In the genomic region with DNA sequence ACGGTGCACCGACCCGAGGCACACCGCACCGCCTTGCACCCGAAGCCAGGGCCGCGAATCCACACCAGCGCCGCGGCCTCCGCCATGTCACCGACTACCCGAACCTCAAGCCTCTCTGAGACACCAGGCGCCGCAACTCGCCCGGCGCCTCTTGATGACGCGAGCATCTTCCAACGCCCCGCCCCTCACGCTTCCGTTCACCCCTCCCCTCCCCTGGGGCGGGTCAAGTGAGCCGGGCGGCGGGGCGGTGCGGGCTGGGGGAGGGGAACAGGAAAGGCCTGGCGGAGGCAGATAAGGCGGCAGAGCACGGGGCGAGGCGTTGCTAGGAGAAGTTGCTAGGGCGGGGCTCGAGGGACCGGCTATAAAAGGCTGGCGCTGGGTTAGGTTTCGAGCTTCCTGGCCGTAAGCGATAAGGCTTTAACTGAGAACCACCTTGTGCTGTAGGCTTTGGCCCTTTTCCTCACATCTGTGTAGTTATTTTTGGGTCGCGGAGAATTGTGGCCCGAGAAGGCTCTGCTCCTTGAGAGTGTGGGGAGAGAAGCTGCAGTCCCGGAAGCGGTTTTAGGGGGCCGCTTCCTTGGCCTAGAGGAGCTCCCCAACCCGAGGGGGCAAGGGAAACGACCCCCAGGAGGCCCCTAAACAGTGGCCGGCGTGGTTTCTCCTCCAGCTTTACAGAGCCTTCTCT, we compare ENCODE assay signal across 1 cellular context.
TF ChIP-seq lines count a peak whose summit lies in the region.

A gene (minus strand): TSS at position 117 of the 685 bp plus-strand sequence. CDS start 31 bp downstream, at position 86.

TF ChIP-seq in K562, 482 proteins besides CTCF, POLR2A, EP300 and RAD21 (continued from another document and continues in another):
- TF ChIP-seq ETV5 (CRISPR knock-in tag; IDR thresholded peaks at IDR 0.05; ENCODE audit: low read depth) (peak; percentile 96), RBM14 (IDR thresholded peaks at IDR 0.05; ENCODE audit: borderline replicate concordance, insufficient read depth, low read depth, low read length) (no peak), SRSF9 (IDR thresholded peaks at IDR 0.05; ENCODE audit: borderline replicate concordance, low read depth, low read length) (no peak), SREBF2 (CRISPR knock-in tag; IDR thresholded peaks at IDR 0.05) (peak; percentile 72; the same call in 1 of the 2 replicates), ZNF224 (CRISPR knock-in tag; IDR thresholded peaks at IDR 0.05) (no peak), ZNF253 (CRISPR knock-in tag; conservative IDR thresholded peaks at IDR 0.05) (no peak), C11orf30 (IDR thresholded peaks at IDR 0.05; ENCODE audit: low read depth) (peak; percentile 96), ZNF143 (CRISPR knock-in tag; IDR thresholded peaks at IDR 0.05) (peak; percentile 53; the same call in 1 of the 2 replicates), TEAD4 (IDR thresholded peaks at IDR 0.05; ENCODE audit: low read length) (peak; percentile 95), TEAD4 (CRISPR knock-in tag; IDR thresholded peaks at IDR 0.05; ENCODE audit: borderline replicate concordance) (peak; percentile 8; the same call in 1 of the 2 replicates), CHD2 (IDR thresholded peaks at IDR 0.05; ENCODE audit: low read depth, low read length) (peak; percentile 77), SIX5 (IDR thresholded peaks at IDR 0.05; ENCODE audit: borderline replicate concordance in 1 of 2, insufficient read depth in 1 of 2, low read depth in 1 of 2, low read length in 2 of 2) (no peak), ZBTB1 (CRISPR knock-in tag; IDR thresholded peaks at IDR 0.05; ENCODE audit: borderline replicate concordance, low read depth) (no peak; the same call in 1 of the 2 replicates), TCFL5 (CRISPR knock-in tag; conservative IDR thresholded peaks at IDR 0.05) (peak; percentile 68; the same call in 1 of the 2 replicates), NUFIP1 (IDR thresholded peaks at IDR 0.05; ENCODE audit: partially characterized antibody) (no peak), ZNF12 (CRISPR knock-in tag; IDR thresholded peaks at IDR 0.05) (peak; percentile 22; the same call in 1 of the 2 replicates), SMARCA5 (IDR thresholded peaks at IDR 0.05) (no peak), ZEB2 (IDR thresholded peaks at IDR 0.05) (no peak; the same call in none of the 2 replicates), RAD51 (IDR thresholded peaks at IDR 0.05; ENCODE audit: borderline replicate concordance, low read depth) (peak; percentile 52; the same call in 1 of the 2 replicates), FUS (optimal IDR thresholded peaks at IDR 0.05; ENCODE audit: low read depth, low read length) (no peak), ZC3H11A (IDR thresholded peaks at IDR 0.05; ENCODE audit: low read depth, low read length) (0 out of 2 replicates have a peak, but pooled peaks have one; percentile 44), ZNF785 (CRISPR knock-in tag; IDR thresholded peaks at IDR 0.05) (no peak), U2AF1 (optimal IDR thresholded peaks at IDR 0.05; ENCODE audit: low read depth, low read length) (no peak), KAT7 (CRISPR knock-in tag; IDR thresholded peaks at IDR 0.05; ENCODE audit: borderline replicate concordance) (0 out of 2 replicates have a peak, but pooled peaks have one; percentile 77), RBM25 (IDR thresholded peaks at IDR 0.05; ENCODE audit: low read depth, low read length, severe bottlenecking) (no peak), NR1H2 (CRISPR knock-in tag; IDR thresholded peaks at IDR 0.05) (no peak), CBFB (CRISPR knock-in tag; IDR thresholded peaks at IDR 0.05) (peak; percentile 28; the same call in 1 of the 2 replicates), ZNF384 (IDR thresholded peaks at IDR 0.05; ENCODE audit: low read depth, low read length) (no peak), ESRRA (IDR thresholded peaks at IDR 0.05; ENCODE audit: borderline replicate concordance, low read depth) (peak; percentile 61), CEBPB (tag; IDR thresholded peaks at IDR 0.05) (no peak), ZNF445 (CRISPR knock-in tag; IDR thresholded peaks at IDR 0.05; ENCODE audit: low read depth) (0 out of 2 replicates have a peak, but pooled peaks have one; percentile 40), GABPB2 (CRISPR knock-in tag; conservative IDR thresholded peaks at IDR 0.05) (no peak), PHB2 (IDR thresholded peaks at IDR 0.05; ENCODE audit: low read depth) (peak; percentile 98), NFRKB (IDR thresholded peaks at IDR 0.05; ENCODE audit: low read depth) (peak; percentile 62; the same call in 1 of the 2 replicates), NR4A1 (CRISPR knock-in tag; IDR thresholded peaks at IDR 0.05) (0 out of 2 replicates have a peak, but pooled peaks have one; percentile 28), NR4A1 (tag; IDR thresholded peaks at IDR 0.05) (peak; percentile 85), FOXK2 (conservative IDR thresholded peaks at IDR 0.05 in 1 of 2, IDR thresholded peaks at IDR 0.05 in 1 of 2; ENCODE audit: low read depth in 2 of 2) (peak; percentile 81 to 90), ETV1 (tag; conservative IDR thresholded peaks at IDR 0.05; ENCODE audit: low read depth) (peak; percentile 95)
- TF ChIP-seq, protein P1, sequence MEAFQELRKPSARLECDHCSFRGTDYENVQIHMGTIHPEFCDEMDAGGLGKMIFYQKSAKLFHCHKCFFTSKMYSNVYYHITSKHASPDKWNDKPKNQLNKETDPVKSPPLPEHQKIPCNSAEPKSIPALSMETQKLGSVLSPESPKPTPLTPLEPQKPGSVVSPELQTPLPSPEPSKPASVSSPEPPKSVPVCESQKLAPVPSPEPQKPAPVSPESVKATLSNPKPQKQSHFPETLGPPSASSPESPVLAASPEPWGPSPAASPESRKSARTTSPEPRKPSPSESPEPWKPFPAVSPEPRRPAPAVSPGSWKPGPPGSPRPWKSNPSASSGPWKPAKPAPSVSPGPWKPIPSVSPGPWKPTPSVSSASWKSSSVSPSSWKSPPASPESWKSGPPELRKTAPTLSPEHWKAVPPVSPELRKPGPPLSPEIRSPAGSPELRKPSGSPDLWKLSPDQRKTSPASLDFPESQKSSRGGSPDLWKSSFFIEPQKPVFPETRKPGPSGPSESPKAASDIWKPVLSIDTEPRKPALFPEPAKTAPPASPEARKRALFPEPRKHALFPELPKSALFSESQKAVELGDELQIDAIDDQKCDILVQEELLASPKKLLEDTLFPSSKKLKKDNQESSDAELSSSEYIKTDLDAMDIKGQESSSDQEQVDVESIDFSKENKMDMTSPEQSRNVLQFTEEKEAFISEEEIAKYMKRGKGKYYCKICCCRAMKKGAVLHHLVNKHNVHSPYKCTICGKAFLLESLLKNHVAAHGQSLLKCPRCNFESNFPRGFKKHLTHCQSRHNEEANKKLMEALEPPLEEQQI (IDR thresholded peaks at IDR 0.05): peak; percentile 94; the same call in 1 of the 2 replicates
- TF ChIP-seq, protein P2, sequence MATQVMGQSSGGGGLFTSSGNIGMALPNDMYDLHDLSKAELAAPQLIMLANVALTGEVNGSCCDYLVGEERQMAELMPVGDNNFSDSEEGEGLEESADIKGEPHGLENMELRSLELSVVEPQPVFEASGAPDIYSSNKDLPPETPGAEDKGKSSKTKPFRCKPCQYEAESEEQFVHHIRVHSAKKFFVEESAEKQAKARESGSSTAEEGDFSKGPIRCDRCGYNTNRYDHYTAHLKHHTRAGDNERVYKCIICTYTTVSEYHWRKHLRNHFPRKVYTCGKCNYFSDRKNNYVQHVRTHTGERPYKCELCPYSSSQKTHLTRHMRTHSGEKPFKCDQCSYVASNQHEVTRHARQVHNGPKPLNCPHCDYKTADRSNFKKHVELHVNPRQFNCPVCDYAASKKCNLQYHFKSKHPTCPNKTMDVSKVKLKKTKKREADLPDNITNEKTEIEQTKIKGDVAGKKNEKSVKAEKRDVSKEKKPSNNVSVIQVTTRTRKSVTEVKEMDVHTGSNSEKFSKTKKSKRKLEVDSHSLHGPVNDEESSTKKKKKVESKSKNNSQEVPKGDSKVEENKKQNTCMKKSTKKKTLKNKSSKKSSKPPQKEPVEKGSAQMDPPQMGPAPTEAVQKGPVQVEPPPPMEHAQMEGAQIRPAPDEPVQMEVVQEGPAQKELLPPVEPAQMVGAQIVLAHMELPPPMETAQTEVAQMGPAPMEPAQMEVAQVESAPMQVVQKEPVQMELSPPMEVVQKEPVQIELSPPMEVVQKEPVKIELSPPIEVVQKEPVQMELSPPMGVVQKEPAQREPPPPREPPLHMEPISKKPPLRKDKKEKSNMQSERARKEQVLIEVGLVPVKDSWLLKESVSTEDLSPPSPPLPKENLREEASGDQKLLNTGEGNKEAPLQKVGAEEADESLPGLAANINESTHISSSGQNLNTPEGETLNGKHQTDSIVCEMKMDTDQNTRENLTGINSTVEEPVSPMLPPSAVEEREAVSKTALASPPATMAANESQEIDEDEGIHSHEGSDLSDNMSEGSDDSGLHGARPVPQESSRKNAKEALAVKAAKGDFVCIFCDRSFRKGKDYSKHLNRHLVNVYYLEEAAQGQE (CRISPR knock-in tag; IDR thresholded peaks at IDR 0.05; ENCODE audit: low read depth): peak; percentile 74; the same call in 1 of the 2 replicates
- TF ChIP-seq, protein P3, sequence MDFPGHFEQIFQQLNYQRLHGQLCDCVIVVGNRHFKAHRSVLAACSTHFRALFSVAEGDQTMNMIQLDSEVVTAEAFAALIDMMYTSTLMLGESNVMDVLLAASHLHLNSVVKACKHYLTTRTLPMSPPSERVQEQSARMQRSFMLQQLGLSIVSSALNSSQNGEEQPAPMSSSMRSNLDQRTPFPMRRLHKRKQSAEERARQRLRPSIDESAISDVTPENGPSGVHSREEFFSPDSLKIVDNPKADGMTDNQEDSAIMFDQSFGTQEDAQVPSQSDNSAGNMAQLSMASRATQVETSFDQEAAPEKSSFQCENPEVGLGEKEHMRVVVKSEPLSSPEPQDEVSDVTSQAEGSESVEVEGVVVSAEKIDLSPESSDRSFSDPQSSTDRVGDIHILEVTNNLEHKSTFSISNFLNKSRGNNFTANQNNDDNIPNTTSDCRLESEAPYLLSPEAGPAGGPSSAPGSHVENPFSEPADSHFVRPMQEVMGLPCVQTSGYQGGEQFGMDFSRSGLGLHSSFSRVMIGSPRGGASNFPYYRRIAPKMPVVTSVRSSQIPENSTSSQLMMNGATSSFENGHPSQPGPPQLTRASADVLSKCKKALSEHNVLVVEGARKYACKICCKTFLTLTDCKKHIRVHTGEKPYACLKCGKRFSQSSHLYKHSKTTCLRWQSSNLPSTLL (IDR thresholded peaks at IDR 0.05): no peak
- TF ChIP-seq, protein P4, sequence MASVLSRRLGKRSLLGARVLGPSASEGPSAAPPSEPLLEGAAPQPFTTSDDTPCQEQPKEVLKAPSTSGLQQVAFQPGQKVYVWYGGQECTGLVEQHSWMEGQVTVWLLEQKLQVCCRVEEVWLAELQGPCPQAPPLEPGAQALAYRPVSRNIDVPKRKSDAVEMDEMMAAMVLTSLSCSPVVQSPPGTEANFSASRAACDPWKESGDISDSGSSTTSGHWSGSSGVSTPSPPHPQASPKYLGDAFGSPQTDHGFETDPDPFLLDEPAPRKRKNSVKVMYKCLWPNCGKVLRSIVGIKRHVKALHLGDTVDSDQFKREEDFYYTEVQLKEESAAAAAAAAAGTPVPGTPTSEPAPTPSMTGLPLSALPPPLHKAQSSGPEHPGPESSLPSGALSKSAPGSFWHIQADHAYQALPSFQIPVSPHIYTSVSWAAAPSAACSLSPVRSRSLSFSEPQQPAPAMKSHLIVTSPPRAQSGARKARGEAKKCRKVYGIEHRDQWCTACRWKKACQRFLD (CRISPR knock-in tag; IDR thresholded peaks at IDR 0.05): peak; percentile 96
- TF ChIP-seq, protein P5, sequence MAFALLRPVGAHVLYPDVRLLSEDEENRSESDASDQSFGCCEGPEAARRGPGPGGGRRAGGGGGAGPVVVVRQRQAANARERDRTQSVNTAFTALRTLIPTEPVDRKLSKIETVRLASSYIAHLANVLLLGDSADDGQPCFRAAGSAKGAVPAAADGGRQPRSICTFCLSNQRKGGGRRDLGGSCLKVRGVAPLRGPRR (CRISPR knock-in tag; IDR thresholded peaks at IDR 0.05): no peak
- TF ChIP-seq, protein P6, sequence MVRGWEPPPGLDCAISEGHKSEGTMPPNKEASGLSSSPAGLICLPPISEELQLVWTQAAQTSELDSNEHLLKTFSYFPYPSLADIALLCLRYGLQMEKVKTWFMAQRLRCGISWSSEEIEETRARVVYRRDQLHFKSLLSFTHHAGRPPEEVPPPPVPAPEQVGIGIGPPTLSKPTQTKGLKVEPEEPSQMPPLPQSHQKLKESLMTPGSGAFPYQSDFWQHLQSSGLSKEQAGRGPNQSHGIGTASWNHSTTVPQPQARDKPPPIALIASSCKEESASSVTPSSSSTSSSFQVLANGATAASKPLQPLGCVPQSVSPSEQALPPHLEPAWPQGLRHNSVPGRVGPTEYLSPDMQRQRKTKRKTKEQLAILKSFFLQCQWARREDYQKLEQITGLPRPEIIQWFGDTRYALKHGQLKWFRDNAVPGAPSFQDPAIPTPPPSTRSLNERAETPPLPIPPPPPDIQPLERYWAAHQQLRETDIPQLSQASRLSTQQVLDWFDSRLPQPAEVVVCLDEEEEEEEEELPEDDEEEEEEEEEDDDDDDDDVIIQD (CRISPR knock-in tag; IDR thresholded peaks at IDR 0.05): no peak
- TF ChIP-seq, protein P7, sequence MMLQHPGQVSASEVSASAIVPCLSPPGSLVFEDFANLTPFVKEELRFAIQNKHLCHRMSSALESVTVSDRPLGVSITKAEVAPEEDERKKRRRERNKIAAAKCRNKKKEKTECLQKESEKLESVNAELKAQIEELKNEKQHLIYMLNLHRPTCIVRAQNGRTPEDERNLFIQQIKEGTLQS (IDR thresholded peaks at IDR 0.05): peak; percentile 36; the same call in 1 of the 2 replicates
- TF ChIP-seq, protein P7 (CRISPR knock-in tag; conservative IDR thresholded peaks at IDR 0.05): peak; percentile 9
- TF ChIP-seq, protein P8, sequence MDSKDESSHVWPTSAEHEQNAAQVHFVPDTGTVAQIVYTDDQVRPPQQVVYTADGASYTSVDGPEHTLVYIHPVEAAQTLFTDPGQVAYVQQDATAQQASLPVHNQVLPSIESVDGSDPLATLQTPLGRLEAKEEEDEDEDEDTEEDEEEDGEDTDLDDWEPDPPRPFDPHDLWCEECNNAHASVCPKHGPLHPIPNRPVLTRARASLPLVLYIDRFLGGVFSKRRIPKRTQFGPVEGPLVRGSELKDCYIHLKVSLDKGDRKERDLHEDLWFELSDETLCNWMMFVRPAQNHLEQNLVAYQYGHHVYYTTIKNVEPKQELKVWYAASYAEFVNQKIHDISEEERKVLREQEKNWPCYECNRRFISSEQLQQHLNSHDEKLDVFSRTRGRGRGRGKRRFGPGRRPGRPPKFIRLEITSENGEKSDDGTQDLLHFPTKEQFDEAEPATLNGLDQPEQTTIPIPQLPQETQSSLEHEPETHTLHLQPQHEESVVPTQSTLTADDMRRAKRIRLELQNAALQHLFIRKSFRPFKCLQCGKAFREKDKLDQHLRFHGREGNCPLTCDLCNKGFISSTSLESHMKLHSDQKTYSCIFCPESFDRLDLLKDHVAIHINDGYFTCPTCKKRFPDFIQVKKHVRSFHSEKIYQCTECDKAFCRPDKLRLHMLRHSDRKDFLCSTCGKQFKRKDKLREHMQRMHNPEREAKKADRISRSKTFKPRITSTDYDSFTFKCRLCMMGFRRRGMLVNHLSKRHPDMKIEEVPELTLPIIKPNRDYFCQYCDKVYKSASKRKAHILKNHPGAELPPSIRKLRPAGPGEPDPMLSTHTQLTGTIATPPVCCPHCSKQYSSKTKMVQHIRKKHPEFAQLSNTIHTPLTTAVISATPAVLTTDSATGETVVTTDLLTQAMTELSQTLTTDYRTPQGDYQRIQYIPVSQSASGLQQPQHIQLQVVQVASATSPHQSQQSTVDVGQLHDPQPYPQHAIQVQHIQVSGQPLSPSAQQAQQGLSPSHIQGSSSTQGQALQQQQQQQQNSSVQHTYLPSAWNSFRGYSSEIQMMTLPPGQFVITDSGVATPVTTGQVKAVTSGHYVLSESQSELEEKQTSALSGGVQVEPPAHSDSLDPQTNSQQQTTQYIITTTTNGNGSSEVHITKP (IDR thresholded peaks at IDR 0.05; ENCODE audit: partially characterized antibody): peak; percentile 80
